In genomic region chr17:57607553-57608120, GRCh38 we compare ENCODE assay signal across 15 cellular contexts.
DNase-seq lines count a peak whose midpoint lies in the region; ATAC-seq lines count a peak whose summit lies in the region.
"Had no signal": no experiment of that assay in that cellular context is flagged by ENCODE, and none has a peak within 500 bp of the region (broad histone marks: within the 10 kb centered on the region; RNA-seq: fewer than 3 reads in every experiment).

No MANE protein-coding gene starts in this region.

- H3K27ac ChIP-seq in cingulate gyrus (ENCODE audit: low read depth, low read length), result peak overlapping the region; percentile 57
- H3K27ac ChIP-seq: cardiac muscle cell, prostate gland, SK-N-MC, tibial nerve had no signal

- H3K36me3 Mint-ChIP-seq in activated naive CD4-positive, alpha-beta T cell treated with anti-CD3 and anti-CD28 coated beads, Interleukin-2, amount 10 ng/mL, durations not matched to agents 7 days and 5 days, result peaks cover 9% of the 10 kb centered on the region
- peaks cover 14% of the 10 kb centered on the region for H3K36me3 Mint-ChIP-seq in stimulated activated effector memory CD8-positive, alpha-beta T cell treated with anti-CD3 and anti-CD28 coated beads, Interleukin-12 subunit alpha, Interleukin-12 subunit beta, amount 100 ng/mL, for 72 hours

- ATAC-seq in stimulated activated effector memory CD8-positive, alpha-beta T cell treated with anti-CD3 and anti-CD28 coated beads, Interleukin-12 subunit alpha, Interleukin-12 subunit beta, amount 100 ng/mL, for 72 hours, result peak; percentile 42
- ATAC-seq in left lobe of liver (no peak), left ventricle myocardium superior (no peak)

- peak overlapping the region; percentile 11 for H3K27ac Mint-ChIP-seq in activated naive CD4-positive, alpha-beta T cell treated with anti-CD3 and anti-CD28 coated beads, Interleukin-2, amount 10 ng/mL, durations not matched to agents 7 days and 5 days
- peak overlapping the region; percentile 62 for H3K27ac Mint-ChIP-seq in stimulated activated effector memory CD8-positive, alpha-beta T cell treated with anti-CD3 and anti-CD28 coated beads, Interleukin-12 subunit alpha, Interleukin-12 subunit beta, amount 100 ng/mL, for 72 hours
- H3K27ac Mint-ChIP-seq: HFFc6 had no signal

- H3K4me3 Mint-ChIP-seq in activated naive CD4-positive, alpha-beta T cell treated with anti-CD3 and anti-CD28 coated beads, Interleukin-2, amount 10 ng/mL, durations not matched to agents 7 days and 5 days, result no peak overlapping the region
- no peak overlapping the region for H3K4me3 Mint-ChIP-seq in stimulated activated effector memory CD8-positive, alpha-beta T cell treated with anti-CD3 and anti-CD28 coated beads, Interleukin-12 subunit alpha, Interleukin-12 subunit beta, amount 100 ng/mL, for 72 hours
- H3K4me3 Mint-ChIP-seq: HFFc6 had no signal

- DNase-seq in activated naive CD4-positive, alpha-beta T cell treated with anti-CD3 and anti-CD28 coated beads, Interleukin-2, amount 10 ng/mL, durations not matched to agents 7 days and 5 days, result no peak
- DNase-seq in activated naive CD4-positive, alpha-beta T cell treated with Interleukin-2 at 50 U/mL for 16 hours, result no peak
- DNase-seq in NCI-H526 (lab: John Stamatoyannopoulos, UW) (peak; percentile 50 to 70), HuH-7.5 (ENCODE audit: low spot score) (no peak), left lobe of liver (ENCODE audit: low spot score) (no peak), left ventricle myocardium superior (no peak)
- no peak for DNase-seq in stimulated activated effector memory CD8-positive, alpha-beta T cell treated with anti-CD3 and anti-CD28 coated beads, Interleukin-12 subunit alpha, Interleukin-12 subunit beta, amount 100 ng/mL, for 72 hours (ENCODE audit: low spot score in 2 of 2)
- DNase-seq: foreskin melanocyte, HFFc6, NCI-H2081 had no signal

- no peaks in the 10 kb centered on the region for H3K9me3 Mint-ChIP-seq in activated naive CD4-positive, alpha-beta T cell treated with anti-CD3 and anti-CD28 coated beads, Interleukin-2, amount 10 ng/mL, durations not matched to agents 7 days and 5 days
- no peaks in the 10 kb centered on the region for H3K9me3 Mint-ChIP-seq in stimulated activated effector memory CD8-positive, alpha-beta T cell treated with anti-CD3 and anti-CD28 coated beads, Interleukin-12 subunit alpha, Interleukin-12 subunit beta, amount 100 ng/mL, for 72 hours
- H3K9me3 Mint-ChIP-seq: HFFc6 had no signal

- CTCF ChIA-PET in activated naive CD4-positive, alpha-beta T cell treated with anti-CD3 and anti-CD28 coated beads, Interleukin-2, amount 10 ng/mL, durations not matched to agents 7 days and 5 days (lab: Charles Lee), result interaction anchor here (1.0 to 1.5 kb wide), 2 partner anchors 9 to 65 kb away, joined by 3 to 7 read pairs; no protein-coding TSS in a partner anchor

- H3K27me3 Mint-ChIP-seq in activated naive CD4-positive, alpha-beta T cell treated with anti-CD3 and anti-CD28 coated beads, Interleukin-2, amount 10 ng/mL, durations not matched to agents 7 days and 5 days, result no peaks in the 10 kb centered on the region

- intact Hi-C loops in left ventricle myocardium superior (cut with micrococcal nuclease), result no loop called here

- H3K4me1 Mint-ChIP-seq in activated naive CD4-positive, alpha-beta T cell treated with anti-CD3 and anti-CD28 coated beads, Interleukin-2, amount 10 ng/mL, durations not matched to agents 7 days and 5 days, result peaks cover 62% of the 10 kb centered on the region
- peaks cover 65% of the 10 kb centered on the region for H3K4me1 Mint-ChIP-seq in stimulated activated effector memory CD8-positive, alpha-beta T cell treated with anti-CD3 and anti-CD28 coated beads, Interleukin-12 subunit alpha, Interleukin-12 subunit beta, amount 100 ng/mL, for 72 hours

Comparison
In these comparisons a context has a peak if more than half of its experiments do, and no peak if none do; other contexts are left out.
1. DNase-seq: peak in NCI-H526 (2 of 2); none in activated naive CD4-positive, alpha-beta T cell treated with anti-CD3 and anti-CD28 coated beads, Interleukin-2, amount 10 ng/mL, durations not matched to agents 7 days and 5 days (single experiment), activated naive CD4-positive, alpha-beta T cell treated with Interleukin-2 at 50 U/mL for 16 hours (single experiment), stimulated activated effector memory CD8-positive, alpha-beta T cell treated with anti-CD3 and anti-CD28 coated beads, Interleukin-12 subunit alpha, Interleukin-12 subunit beta, amount 100 ng/mL, for 72 hours (0 of 2), HuH-7.5 (single experiment), left lobe of liver (single experiment) and left ventricle myocardium superior (single experiment).